ENCODE assay signal across 1 cellular context in genomic region chr15:78914027-78914764, GRCh38.
TF ChIP-seq lines count a peak whose summit lies in the region.

No MANE protein-coding gene starts in this region.

TF ChIP-seq in GM12878, 131 proteins besides CTCF, POLR2A, EP300 and RAD21:
- no peak for TF ChIP-seq SMAD1 (IDR thresholded peaks at IDR 0.05; ENCODE audit: low read depth, partially characterized antibody)
- no peak for TF ChIP-seq ZNF384 (IDR thresholded peaks at IDR 0.05; ENCODE audit: borderline replicate concordance, low read depth, low read length)
- TF ChIP-seq SMC3 (IDR thresholded peaks at IDR 0.05; ENCODE audit: borderline replicate concordance, low read length): 0 out of 2 replicates have a peak, but pooled peaks have one; percentile 20
- TF ChIP-seq NR2C1 (IDR thresholded peaks at IDR 0.05): no peak
- no peak for TF ChIP-seq NR2C2 (IDR thresholded peaks at IDR 0.05; ENCODE audit: borderline replicate concordance, control insufficient read depth, insufficient read length, low read depth)
